In genomic region chr6:170091639-170092579, GRCh38 we compare ENCODE assay signal across 20 cellular contexts.
DNase-seq lines count a peak whose midpoint lies in the region; ATAC-seq, FAIRE-seq and TF ChIP-seq lines count a peak whose summit lies in the region.
"Had no signal": no experiment of that assay in that cellular context is flagged by ENCODE, and none has a peak within 500 bp of the region (broad histone marks: within the 10 kb centered on the region; RNA-seq: fewer than 3 reads in every experiment).

No MANE protein-coding gene starts in this region.

- no peak overlapping the region for H3K4me3 Mint-ChIP-seq in activated T-cell treated with anti-CD3 and anti-CD28 coated beads, Interleukin-2, amount 50 U/mL, for 24 hours
- H3K4me3 Mint-ChIP-seq: activated naive CD4-positive, alpha-beta T cell treated with anti-CD3 and anti-CD28 coated beads for 36 hours; IgD-negative memory B cell; stimulated activated naive CD8-positive, alpha-beta T cell treated with anti-CD3 and anti-CD28 coated beads, Interleukin-15, Interleukin-2, amounts not matched to agents 100 ng/mL and 50 ng/mL, for 24 hours had no signal

- peaks cover 28% of the 10 kb centered on the region for H3K4me1 Mint-ChIP-seq in activated T-cell treated with anti-CD3 and anti-CD28 coated beads, Interleukin-2, amount 50 U/mL, for 24 hours (ENCODE audit: low read depth)

- H3K36me3 Mint-ChIP-seq in activated T-cell treated with anti-CD3 and anti-CD28 coated beads, Interleukin-2, amount 50 U/mL, for 24 hours (ENCODE audit: low read depth): no peaks in the 10 kb centered on the region
- H3K36me3 Mint-ChIP-seq: IgD-negative memory B cell had no signal

- TF ChIP-seq RAD21 in K562 (CRISPR knock-in tag; conservative IDR thresholded peaks at IDR 0.05 in 1 of 2, IDR thresholded peaks at IDR 0.05 in 1 of 2): no peak

- no peaks in the 10 kb centered on the region for H3K9me3 Mint-ChIP-seq in activated T-cell treated with anti-CD3 and anti-CD28 coated beads, Interleukin-2, amount 50 U/mL, for 24 hours
- H3K9me3 Mint-ChIP-seq: activated naive CD4-positive, alpha-beta T cell treated with anti-CD3 and anti-CD28 coated beads for 36 hours; IgD-negative memory B cell; stimulated activated naive CD8-positive, alpha-beta T cell treated with anti-CD3 and anti-CD28 coated beads, Interleukin-15, Interleukin-2, amounts not matched to agents 100 ng/mL and 50 ng/mL, for 24 hours had no signal

- POLR2A ChIA-PET in K562 (lab: Yijun Ruan, JAX): interaction anchor here (1.2 kb wide), 1 partner anchor 19 kb away, joined by 3 read pairs; no protein-coding TSS in a partner anchor

- no peak for TF ChIP-seq CTCF in K562 (IDR thresholded peaks at IDR 0.05 in 2 of 3, conservative IDR thresholded peaks at IDR 0.05 in 1 of 3; ENCODE audit: insufficient read depth in 2 of 3, low read depth in 1 of 3, low read length in 3 of 3)
- no peak for TF ChIP-seq CTCF in suprapubic skin (IDR thresholded peaks at IDR 0.05)
- no peak for TF ChIP-seq CTCF in GM10266 (IDR thresholded peaks at IDR 0.05; ENCODE audit: control insufficient read depth, insufficient read depth, low read depth, missing control alignments)

- H3K36me3 ChIP-seq in K562 (ENCODE audit: control insufficient read depth, insufficient read depth, low read length) (no peaks in the 10 kb centered on the region), suprapubic skin (no peaks in the 10 kb centered on the region)
- H3K36me3 ChIP-seq: BE2C had no signal

- peak; percentile 52 for FAIRE-seq in K562 (lab: Jason Lieb, UNC)
- FAIRE-seq: A204.1, D721Med had no signal

- no peak overlapping the region for H3K4me2 ChIP-seq in K562 (ENCODE audit: insufficient read depth, low read length)

- in situ Hi-C loops in K562 (cut with MboI): no loop called here

- H3K4me3 ChIP-seq in K562 (no peak overlapping the region), suprapubic skin (no peak overlapping the region)

- 5% methylated on average over 30 of the region's 30 CpGs for WGBS in K562 (ENCODE audit: insufficient coverage, low coverage, missing lambda C conversion rate)
- WGBS in suprapubic skin: 96% methylated on average over 28 of the region's 30 CpGs

- H3K27me3 Mint-ChIP-seq in activated T-cell treated with anti-CD3 and anti-CD28 coated beads, Interleukin-2, amount 50 U/mL, for 24 hours: peaks cover 9% of the 10 kb centered on the region

- H3K79me2 ChIP-seq in K562 (ENCODE audit: control insufficient read depth, insufficient read depth, low read length): no peaks in the 10 kb centered on the region

- peak; percentile 12 for DNase-seq in activated T-cell treated with anti-CD3 and anti-CD28 coated beads, Interleukin-2, amount 50 U/mL, for 24 hours
- no peak for DNase-seq in activated T-cell treated with anti-CD3 and anti-CD28 coated beads, Interleukin-2, amount 50 U/mL, for 1 hour
- no peak for DNase-seq in K562 (ENCODE audit: extremely low read depth in 1 of 4, low spot score in 3 of 4)
- peak; percentile 14 for DNase-seq in mesenteric fat pad (ENCODE audit: low spot score)
- DNase-seq in suprapubic skin (ENCODE audit: low spot score in 2 of 2): peak; percentile 35 to 46
- no peak for DNase-seq in CD1c-positive myeloid dendritic cell (ENCODE audit: extremely low spot score)
- DNase-seq in GM10266 (ENCODE audit: extremely low spot score): no peak
- DNase-seq in NCI-H2081 (lab: John Stamatoyannopoulos, UW): no peak
- DNase-seq: activated naive CD4-positive, alpha-beta T cell treated with anti-CD3 and anti-CD28 coated beads for 36 hours; BE2C; effector memory CD4-positive, alpha-beta T cell; NCI-H187; NCI-H226; NK-92 treated with Interleukin-12 subunit alpha and Interleukin-12 subunit beta, amount 100 ng/mL, for 24 hours; RPMI8226 had no signal

- ATAC-seq in K562: no peak

- no TSS peak for BruUV-seq in K562 (replicated peaks; lab: Mats Ljungman, UMichigan)

- no peaks in the 10 kb centered on the region for H3K9me1 ChIP-seq in K562 (ENCODE audit: control insufficient read depth, insufficient read depth, low read length)

- CTCF ChIA-PET in K562 (lab: Yijun Ruan, JAX; ENCODE audit: low intra/inter-chr PET ratio): no interaction called here

- no peak overlapping the region for H3K9ac ChIP-seq in K562 (ENCODE audit: insufficient read depth in 1 of 2, low read depth in 2 of 2, low read length in 2 of 2)

- H3K27me3 ChIP-seq in K562 (ENCODE audit: control insufficient read depth in 2 of 2, insufficient read depth in 2 of 2, low read length in 2 of 2): peaks cover 15 to 79% of the 10 kb centered on the region in 2 experiments; a peak in 4 of 5 replicates
- peaks cover 6% of the 10 kb centered on the region for H3K27me3 ChIP-seq in suprapubic skin
- H3K27me3 ChIP-seq: BE2C had no signal

- no peak overlapping the region for H3K27ac Mint-ChIP-seq in activated T-cell treated with anti-CD3 and anti-CD28 coated beads, Interleukin-2, amount 50 U/mL, for 24 hours
- H3K27ac Mint-ChIP-seq: activated naive CD4-positive, alpha-beta T cell treated with anti-CD3 and anti-CD28 coated beads for 36 hours; stimulated activated naive CD8-positive, alpha-beta T cell treated with anti-CD3 and anti-CD28 coated beads, Interleukin-15, Interleukin-2, amounts not matched to agents 100 ng/mL and 50 ng/mL, for 24 hours had no signal

- H3K4me1 ChIP-seq in K562 (replicated peaks in 1 of 2; ENCODE audit: control insufficient read depth in 2 of 2, insufficient read depth in 2 of 2, low read length in 2 of 2) (peaks cover 0 to 29% of the 10 kb centered on the region in 2 experiments; a peak in 3 of 5 replicates), suprapubic skin (no peaks in the 10 kb centered on the region)

- TF ChIP-seq EP300 in K562 (IDR thresholded peaks at IDR 0.05; ENCODE audit: low read length) (no peak), suprapubic skin (IDR thresholded peaks at IDR 0.05) (no peak)

- intact Hi-C loops in K562 (cut with micrococcal nuclease): no loop called here

- H3K27ac ChIP-seq in K562 (ENCODE audit: extremely low read depth, low read depth, low read length): no peak overlapping the region
- H3K27ac ChIP-seq in suprapubic skin: no peak overlapping the region
- H3K27ac ChIP-seq: HL-60 had no signal

- H4K20me1 ChIP-seq in K562 (replicated peaks; ENCODE audit: control insufficient read depth, insufficient read depth, low read length): peaks cover 5% of the 10 kb centered on the region

- TF ChIP-seq POLR2A in K562 (conservative IDR thresholded peaks at IDR 0.05) (no peak), suprapubic skin (IDR thresholded peaks at IDR 0.05) (no peak)

- no peak overlapping the region for H2AFZ ChIP-seq in K562 (ENCODE audit: low read depth, low read length)

- H3K9me3 ChIP-seq in K562 (replicated peaks; ENCODE audit: control insufficient read depth, insufficient read depth, low read depth, low read length) (no peaks in the 10 kb centered on the region), suprapubic skin (no peaks in the 10 kb centered on the region)
- H3K9me3 ChIP-seq: BE2C had no signal

TF ChIP-seq in K562, 482 proteins besides CTCF, POLR2A, EP300 and RAD21:
- TF ChIP-seq HEY1 (CRISPR knock-in tag; IDR thresholded peaks at IDR 0.05; ENCODE audit: borderline replicate concordance) (no peak), ZBED1 (IDR thresholded peaks at IDR 0.05) (peak; percentile 97), USF2 (CRISPR knock-in tag; IDR thresholded peaks at IDR 0.05) (0 out of 2 replicates have a peak, but pooled peaks have one; percentile 20)

Comparison
In these comparisons a context has a peak if more than half of its experiments do, and no peak if none do; other contexts are left out.
1. DNase-seq: peak in activated T-cell treated with anti-CD3 and anti-CD28 coated beads, Interleukin-2, amount 50 U/mL, for 24 hours (single experiment), mesenteric fat pad (single experiment) and suprapubic skin (2 of 2); none in activated T-cell treated with anti-CD3 and anti-CD28 coated beads, Interleukin-2, amount 50 U/mL, for 1 hour (single experiment), K562 (0 of 4), CD1c-positive myeloid dendritic cell (single experiment), GM10266 (single experiment) and NCI-H2081 (0 of 2).